ENCODE assay signal across 30 cellular contexts in genomic region chr6:166001359-166001758, GRCh38.
"Had no signal": no experiment of that assay in that cellular context is flagged by ENCODE, and none has a peak within 500 bp of the region (broad histone marks: within the 10 kb centered on the region; RNA-seq: fewer than 3 reads in every experiment).

No MANE protein-coding gene starts in this region.

- H3K4me1 ChIP-seq: ascending aorta, foreskin keratinocyte had no signal

- H3K9me3 ChIP-seq: ascending aorta, gastrocnemius medialis had no signal

- H3K36me3 Mint-ChIP-seq: activated naive CD4-positive, alpha-beta T cell treated with anti-CD3 and anti-CD28 coated beads, Interleukin-2, amount 10 ng/mL, durations not matched to agents 7 days and 5 days; activated naive CD8-positive, alpha-beta T cell treated with anti-CD3 and anti-CD28 coated beads, Interleukin-2, amount 10 ng/mL, durations not matched to agents 7 days and 5 days had no signal

- H3K4me3 Mint-ChIP-seq: activated CD4-positive, alpha-beta T cell treated with anti-CD3 and anti-CD28 coated beads for 36 hours; activated CD4-positive, alpha-beta T cell treated with anti-CD3 and anti-CD28 coated beads, Interleukin-2, amount 10 ng/mL, durations not matched to agents 7 days and 5 days; activated CD8-positive, alpha-beta T cell treated with anti-CD3 and anti-CD28 coated beads for 36 hours; activated naive CD4-positive, alpha-beta T cell treated with anti-CD3 and anti-CD28 coated beads, Interleukin-2, amount 10 ng/mL, durations not matched to agents 7 days and 5 days; activated naive CD8-positive, alpha-beta T cell treated with anti-CD3 and anti-CD28 coated beads, Interleukin-2, amount 10 ng/mL, durations not matched to agents 7 days and 5 days; activated T-helper 1 cell treated with anti-CD3 and anti-CD28 coated beads, Interleukin-12 subunit alpha, Interleukin-12 subunit beta, Interleukin-2, Interleukin-4 antibody, amounts not matched to agents 30 ng/mL and 10 ng/mL and 1 ng/mL, durations not matched to agents 14 hours and 24 hours and 36 hours; central memory CD8-positive, alpha-beta T cell; effector memory CD8-positive, alpha-beta T cell had no signal

- DNase-seq: activated CD4-positive, alpha-beta T cell treated with anti-CD3 and anti-CD28 coated beads for 36 hours; activated CD4-positive, alpha-beta T cell treated with anti-CD3 and anti-CD28 coated beads, Interleukin-2, amount 10 ng/mL, durations not matched to agents 7 days and 5 days; activated CD4-positive, alpha-beta T cell treated with anti-CD3 and anti-CD28 coated beads, Interleukin-2, amount 50 U/mL, for 48 hours; activated CD4-positive, CD25-positive, alpha-beta regulatory T cell; activated CD4-positive, CD25-positive, alpha-beta regulatory T cell treated with anti-CD3 and anti-CD28 coated beads, Interleukin-2, amount 50 U/mL, for 72 hours; activated CD8-positive, alpha-beta memory T cell treated with anti-CD3 and anti-CD28 coated beads for 24 hours; activated CD8-positive, alpha-beta T cell treated with anti-CD3 and anti-CD28 coated beads for 36 hours; activated effector memory CD4-positive, alpha-beta T cell treated with anti-CD3 and anti-CD28 coated beads, Interleukin-2, amount 50 U/mL, for 16 hours; activated naive CD4-positive, alpha-beta T cell treated with anti-CD3 and anti-CD28 coated beads, Interleukin-2, amount 10 ng/mL, durations not matched to agents 7 days and 5 days; activated naive CD8-positive, alpha-beta T cell treated with anti-CD3 and anti-CD28 coated beads, Interleukin-2, amount 10 ng/mL, durations not matched to agents 7 days and 5 days; activated T-cell treated with anti-CD3 and anti-CD28 coated beads, Interleukin-2, amount 50 U/mL, for 48 hours; brain microvascular endothelial cell; cortex of kidney; dermis blood vessel endothelial cell; effector CD4-positive, alpha-beta T cell; effector memory CD8-positive, alpha-beta T cell; foreskin keratinocyte; gastrocnemius medialis; glutamatergic neuron; heart left ventricle; T-helper 2 cell had no signal

- H3K4me3 ChIP-seq: ascending aorta, gastrocnemius medialis, heart left ventricle had no signal

- FAIRE-seq: bronchial epithelial cell, colon, endothelial cell of umbilical vein had no signal

- H3K27me3 ChIP-seq: ascending aorta, brain microvascular endothelial cell had no signal

- ATAC-seq: activated CD4-positive, alpha-beta T cell treated with anti-CD3 and anti-CD28 coated beads for 36 hours; activated CD8-positive, alpha-beta T cell treated with anti-CD3 and anti-CD28 coated beads for 36 hours; activated naive CD4-positive, alpha-beta T cell treated with anti-CD3 and anti-CD28 coated beads, Interleukin-2, amount 50 U/mL, for 72 hours; effector memory CD8-positive, alpha-beta T cell; esophagus mucosa; foreskin keratinocyte; gastrocnemius medialis; heart left ventricle had no signal

- H3K36me3 ChIP-seq: ascending aorta, brain microvascular endothelial cell, gastrocnemius medialis, heart left ventricle had no signal

- H3K9me3 Mint-ChIP-seq: activated CD4-positive, alpha-beta T cell treated with anti-CD3 and anti-CD28 coated beads, Interleukin-2, amount 10 ng/mL, durations not matched to agents 7 days and 5 days; activated CD8-positive, alpha-beta T cell treated with anti-CD3 and anti-CD28 coated beads for 36 hours; activated naive CD4-positive, alpha-beta T cell treated with anti-CD3 and anti-CD28 coated beads, Interleukin-2, amount 10 ng/mL, durations not matched to agents 7 days and 5 days; activated naive CD4-positive, alpha-beta T cell treated with anti-CD3 and anti-CD28 coated beads, Interleukin-2, amount 50 U/mL, for 72 hours; activated naive CD8-positive, alpha-beta T cell treated with anti-CD3 and anti-CD28 coated beads, Interleukin-2, amount 10 ng/mL, durations not matched to agents 7 days and 5 days; activated T-helper 1 cell treated with anti-CD3 and anti-CD28 coated beads, Interleukin-12 subunit alpha, Interleukin-12 subunit beta, Interleukin-2, Interleukin-4 antibody, amounts not matched to agents 30 ng/mL and 10 ng/mL and 1 ng/mL, durations not matched to agents 14 hours and 24 hours and 36 hours; activated T-helper 2 cell treated with anti-CD3 and anti-CD28 coated beads, Interferon-gamma antibody, Interleukin-2, Interleukin-4, amounts not matched to agents 10 μg/mL and 5 μg/mL and 100 μg/mL, durations not matched to agents 14 hours and 24 hours and 36 hours; central memory CD8-positive, alpha-beta T cell; effector memory CD8-positive, alpha-beta T cell had no signal

- H3K27ac ChIP-seq: ascending aorta, brain microvascular endothelial cell, foreskin keratinocyte, gastrocnemius medialis, heart left ventricle had no signal

- H3K4me1 Mint-ChIP-seq: activated CD4-positive, alpha-beta T cell treated with anti-CD3 and anti-CD28 coated beads for 36 hours; activated CD4-positive, alpha-beta T cell treated with anti-CD3 and anti-CD28 coated beads, Interleukin-2, amount 10 ng/mL, durations not matched to agents 7 days and 5 days; activated naive CD4-positive, alpha-beta T cell treated with anti-CD3 and anti-CD28 coated beads, Interleukin-2, amount 10 ng/mL, durations not matched to agents 7 days and 5 days; activated naive CD8-positive, alpha-beta T cell treated with anti-CD3 and anti-CD28 coated beads, Interleukin-2, amount 10 ng/mL, durations not matched to agents 7 days and 5 days; central memory CD8-positive, alpha-beta T cell had no signal

- H3K27ac Mint-ChIP-seq: activated CD4-positive, alpha-beta T cell treated with anti-CD3 and anti-CD28 coated beads for 36 hours; activated CD4-positive, alpha-beta T cell treated with anti-CD3 and anti-CD28 coated beads, Interleukin-2, amount 10 ng/mL, durations not matched to agents 7 days and 5 days; activated CD8-positive, alpha-beta T cell treated with anti-CD3 and anti-CD28 coated beads for 36 hours; activated naive CD4-positive, alpha-beta T cell treated with anti-CD3 and anti-CD28 coated beads, Interleukin-2, amount 10 ng/mL, durations not matched to agents 7 days and 5 days; activated naive CD4-positive, alpha-beta T cell treated with anti-CD3 and anti-CD28 coated beads, Interleukin-2, amount 50 U/mL, for 72 hours; activated naive CD8-positive, alpha-beta T cell treated with anti-CD3 and anti-CD28 coated beads, Interleukin-2, amount 10 ng/mL, durations not matched to agents 7 days and 5 days; activated T-helper 1 cell treated with anti-CD3 and anti-CD28 coated beads, Interleukin-12 subunit alpha, Interleukin-12 subunit beta, Interleukin-2, Interleukin-4 antibody, amounts not matched to agents 30 ng/mL and 10 ng/mL and 1 ng/mL, durations not matched to agents 14 hours and 24 hours and 36 hours; activated T-helper 2 cell treated with anti-CD3 and anti-CD28 coated beads, Interferon-gamma antibody, Interleukin-2, Interleukin-4, amounts not matched to agents 10 μg/mL and 5 μg/mL and 100 μg/mL, durations not matched to agents 14 hours and 24 hours and 36 hours; effector memory CD8-positive, alpha-beta T cell had no signal
